ENCODE assay signal across 8 cellular contexts in the genomic region with DNA sequence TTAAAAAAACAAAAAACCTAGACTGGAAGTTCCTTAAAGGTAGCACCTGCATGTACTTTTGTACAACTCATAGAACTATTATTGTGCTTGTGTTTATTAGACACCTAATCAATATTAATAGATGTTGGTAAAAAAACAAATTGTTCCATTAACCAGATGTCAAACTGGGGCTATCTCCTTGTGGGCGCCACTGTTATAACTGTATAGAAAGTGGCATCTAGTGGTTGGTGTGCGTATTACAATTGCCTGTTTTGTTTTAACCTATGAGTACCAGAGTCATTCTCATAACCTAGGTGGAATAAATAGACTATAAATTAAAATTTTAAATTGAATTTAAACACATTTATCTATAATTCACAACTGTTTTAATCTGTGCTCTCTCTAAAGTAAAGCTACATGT.
DNase-seq lines count a peak whose midpoint lies in the region; ATAC-seq, FAIRE-seq and TF ChIP-seq lines count a peak whose summit lies in the region.

No MANE protein-coding gene starts in this region.

- peak; percentile 79 for FAIRE-seq in GM12892 (lab: Jason Lieb, UNC)

- in situ Hi-C loops in ACHN (cut with HindIII; ENCODE audit: low pct_ligation_motif_present, low pct_unique_long_range_greater_than_20kb, low sequenced_read_pairs), result no loop called here

- ATAC-seq in HG02763 (IDR thresholded peaks at IDR 0.05; ENCODE audit: unreplicated experiment), result peak; percentile 82

- DNase-seq in ACHN (peak; percentile 37), GM12892 (ENCODE audit: insufficient read length) (no peak), NCI-H1417 treated with DMSO at 0.1 percent for 48 hours (lab: John Stamatoyannopoulos, UW) (peak; percentile 1), amniotic epithelial cell (ENCODE audit: low read depth) (peak; percentile 49), left kidney (ENCODE audit: low read depth, low spot score) (peak; percentile 49), foreskin melanocyte (no peak)
- DNase-seq in stimulated activated naive CD4-positive, alpha-beta T cell (lab: John Stamatoyannopoulos, UW), result no peak

- TF ChIP-seq POLR2A in GM12892 (IDR thresholded peaks at IDR 0.05; ENCODE audit: low read depth, low read length), result no peak

Comparison
In these comparisons a context has a peak if more than half of its experiments do, and no peak if none do; other contexts are left out.
1. DNase-seq: peak in ACHN (single experiment), NCI-H1417 treated with DMSO at 0.1 percent for 48 hours (single experiment), amniotic epithelial cell (single experiment) and left kidney (single experiment); none in GM12892 (single experiment), stimulated activated naive CD4-positive, alpha-beta T cell (0 of 6) and foreskin melanocyte (single experiment).